ENCODE assay signal across 17 cellular contexts in genomic region chr10:3132036-3133025, GRCh38. TPM values are rescaled to one million over a fixed set of nuclear protein-coding genes. Genes with fewer than 3 reads are reported as not detected.
DNase-seq lines count a peak whose midpoint lies in the region; ATAC-seq and TF ChIP-seq lines count a peak whose summit lies in the region.
"Had no signal": no experiment of that assay in that cellular context is flagged by ENCODE, and none has a peak within 500 bp of the region (broad histone marks: within the 10 kb centered on the region; RNA-seq: fewer than 3 reads in every experiment).

No MANE protein-coding gene starts in this region.

- intact Hi-C loops in aorta (cut with DNase I), result no loop called here

- H3K4me1 ChIP-seq in cardiac muscle cell (ENCODE audit: low read depth) (peaks cover 4% of the 10 kb centered on the region), right atrium auricular region (peaks cover 0 to 23% of the 10 kb centered on the region in 2 donors), aorta (ENCODE audit: control insufficient read depth in 1 of 2, insufficient read depth in 2 of 2, low read length in 2 of 2) (peaks cover 0 to 2% of the 10 kb centered on the region in 2 donors)

- H3K27ac ChIP-seq in cardiac muscle cell (peak overlapping the region; percentile 77), right atrium auricular region (no peak overlapping the region), aorta (ENCODE audit: low read depth in 1 of 2, low read length in 2 of 2) (no peak overlapping the region)
- H3K27ac ChIP-seq: thoracic aorta had no signal

- 91% methylated on average over 22 of the region's 22 CpGs for WGBS in aorta, 2 donors

- no peaks in the 10 kb centered on the region for H3K27me3 Mint-ChIP-seq in activated naive CD8-positive, alpha-beta T cell
- H3K27me3 Mint-ChIP-seq: brain had no signal

- H3K36me3 ChIP-seq in cardiac muscle cell (peaks cover 89% of the 10 kb centered on the region), right atrium auricular region (peaks cover 62% of the 10 kb centered on the region), aorta (ENCODE audit: control insufficient read depth in 1 of 2, insufficient read depth in 2 of 2, low read length in 1 of 2) (peaks cover 0 to 3% of the 10 kb centered on the region in 2 donors)

- no peak for DNase-seq in cardiac muscle cell (ENCODE audit: low read depth in 1 of 2, low spot score in 1 of 2)
- DNase-seq in right atrium auricular region (ENCODE audit: low spot score), result no peak
- peak; percentile 32 for DNase-seq in iris pigment epithelial cell (ENCODE audit: low read depth)
- DNase-seq in aorta, result peak; percentile 35 to 55
- DNase-seq in T-helper 2 cell, result no peak
- DNase-seq in dedifferentiated amniotic fluid mesenchymal stem cell (ENCODE audit: extremely low spot score), result no peak
- DNase-seq: activated naive CD4-positive, alpha-beta T cell; esophagus squamous epithelium; hippocampal formation; left colon; NCI-H2081 treated with DMSO at 0.1 percent for 48 hours; NCI-H524 treated with DMSO at 0.1 percent for 48 hours; stimulated activated CD4-positive, alpha-beta T cell treated with anti-CD3 and anti-CD28 coated beads, Interleukin-4, amount 100 ng/mL, for 24 hours had no signal

- peaks cover 13% of the 10 kb centered on the region for H3K36me3 Mint-ChIP-seq in activated naive CD8-positive, alpha-beta T cell

- H3K4me1 Mint-ChIP-seq in activated naive CD8-positive, alpha-beta T cell (ENCODE audit: low read depth), result no peaks in the 10 kb centered on the region

- H3K4me3 Mint-ChIP-seq in activated naive CD8-positive, alpha-beta T cell, result no peak overlapping the region
- H3K4me3 Mint-ChIP-seq: brain had no signal

- H3K27me3 ChIP-seq in cardiac muscle cell (no peaks in the 10 kb centered on the region), right atrium auricular region (no peaks in the 10 kb centered on the region), aorta (ENCODE audit: control insufficient read depth in 1 of 2, insufficient read depth in 2 of 2, low read length in 1 of 2) (no peaks in the 10 kb centered on the region)
- H3K27me3 ChIP-seq: esophagus squamous epithelium had no signal

- H3K9me3 ChIP-seq in cardiac muscle cell (ENCODE audit: low read depth), result no peaks in the 10 kb centered on the region
- H3K9me3 ChIP-seq in right atrium auricular region, result no peaks in the 10 kb centered on the region
- H3K9me3 ChIP-seq in aorta (ENCODE audit: control insufficient read depth, low read length), result no peaks in the 10 kb centered on the region
- H3K9me3 ChIP-seq: esophagus squamous epithelium, thoracic aorta had no signal

- TF ChIP-seq CTCF in cardiac muscle cell (IDR thresholded peaks at IDR 0.05; ENCODE audit: low read depth, low read length) (no peak), right atrium auricular region (IDR thresholded peaks at IDR 0.05) (no peak)

- H3K4me3 ChIP-seq in cardiac muscle cell (no peak overlapping the region), right atrium auricular region (no peak overlapping the region), aorta (ENCODE audit: low read length in 2 of 2) (no peak overlapping the region)
- H3K4me3 ChIP-seq: esophagus squamous epithelium, thoracic aorta had no signal

- H3K27ac Mint-ChIP-seq in activated naive CD8-positive, alpha-beta T cell, result peak overlapping the region; percentile 41

- H3K9me3 Mint-ChIP-seq in activated naive CD8-positive, alpha-beta T cell (ENCODE audit: low read depth), result no peaks in the 10 kb centered on the region

- ATAC-seq in aorta (ENCODE audit: low FRiP score) (no peak), HG03521 (IDR thresholded peaks at IDR 0.05; ENCODE audit: unreplicated experiment) (no peak)
- ATAC-seq: left colon had no signal

RNA-seq across cellular contexts. Expression of gene PITRM1, which starts 40.3 kb away (rescaled TPM):
- 54.3 and 59.3 TPM in 2 replicates for total RNA-seq in cardiac muscle cell
- polyA plus RNA-seq in cardiac muscle cell, result 65.0 and 86.8 TPM in 2 replicates
- 10 to 100 TPM; 68.3 to 89.6 TPM for total RNA-seq in right atrium auricular region
- total RNA-seq in aorta, result 100 to 1,000 TPM in 1 of 2 donors, 10 to 100 TPM in 1; 88.0 to 107 TPM
- 100 to 1,000 TPM in 1 of 2 donors, 10 to 100 TPM in 1; 26.9 to 126 TPM for polyA plus RNA-seq in aorta

Comparison
In these comparisons a context has a peak if more than half of its experiments do, and no peak if none do; other contexts are left out.
1. DNase-seq: peak in iris pigment epithelial cell (single experiment) and aorta (2 of 2); none in cardiac muscle cell (0 of 2), right atrium auricular region (single experiment), T-helper 2 cell (0 of 5) and dedifferentiated amniotic fluid mesenchymal stem cell (single experiment).